ENCODE assay signal across 8 cellular contexts in the genomic region with DNA sequence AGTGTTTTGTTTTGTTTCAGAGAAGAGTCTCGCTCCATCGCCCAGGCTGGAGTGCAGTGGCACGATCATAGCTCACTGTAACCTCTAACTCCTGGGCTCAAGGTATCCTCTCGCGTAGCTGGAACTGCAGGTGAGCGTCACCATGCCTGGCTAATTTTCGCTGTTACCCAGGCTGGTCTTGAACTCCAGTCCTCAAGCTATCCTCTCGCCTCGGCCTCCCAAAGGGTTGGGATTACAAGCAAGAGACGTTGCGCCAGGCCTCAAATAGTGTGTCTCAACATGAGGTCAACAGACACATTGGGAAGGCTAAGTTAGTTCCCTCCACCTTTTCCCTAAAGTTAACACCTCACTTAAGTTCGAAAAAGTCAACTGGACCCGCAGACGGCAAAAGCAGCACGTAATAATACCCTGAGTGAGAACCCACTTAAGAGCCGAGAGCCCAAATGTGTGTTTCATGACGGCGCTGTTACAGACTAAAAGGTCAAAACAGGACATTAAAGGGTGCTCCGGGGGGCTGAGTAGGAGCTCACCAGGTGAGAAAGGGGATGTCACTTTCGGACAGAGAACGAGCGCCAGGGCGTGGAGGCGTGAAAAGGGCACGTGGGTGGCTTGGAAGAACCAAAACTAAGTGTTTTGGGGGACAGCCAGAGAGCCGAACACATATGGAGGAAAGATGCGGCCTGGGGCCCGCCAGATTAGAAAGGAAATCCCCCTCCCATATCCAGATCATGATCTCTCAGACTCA. TPM values are rescaled to one million over a fixed set of nuclear protein-coding genes. Genes with fewer than 3 reads are reported as not detected.
A peak's percentile ranks its signal among the peaks of the same experiment; 100 is the strongest.
DNase-seq lines count a peak whose midpoint lies in the region; ATAC-seq, FAIRE-seq and TF ChIP-seq lines count a peak whose summit lies in the region.

No MANE protein-coding gene starts in this region.

- H3K27me3 ChIP-seq in CD8-positive, alpha-beta T cell (ENCODE audit: insufficient read depth, low read length), result no peaks in the 10 kb centered on the region
- H3K27me3 ChIP-seq in esophagus squamous epithelium (no peaks in the 10 kb centered on the region), osteoblast (ENCODE audit: insufficient read depth, low read length) (no peaks in the 10 kb centered on the region)

- H3K36me3 Mint-ChIP-seq in CD8-positive, alpha-beta T cell, result peaks cover 36% of the 10 kb centered on the region
- H3K36me3 Mint-ChIP-seq in T-helper 17 cell (ENCODE audit: low read depth), result peaks cover 7% of the 10 kb centered on the region

- POLR2A ChIA-PET in CD8-positive, alpha-beta T cell (lab: Charles Lee), result interaction anchor here (0.6 to 1.8 kb wide), 6 partner anchors 11 to 118 kb away, joined by 3 to 5 read pairs (median 3); no protein-coding TSS in a partner anchor

- 20 to 33% methylated on average over 20 to 22 of the region's 28 CpGs for WGBS in esophagus squamous epithelium, 2 donors

- no peak for TF ChIP-seq CTCF in CD8-positive, alpha-beta T cell (IDR thresholded peaks at IDR 0.05)
- TF ChIP-seq CTCF in esophagus squamous epithelium (IDR thresholded peaks at IDR 0.05) (no peak), osteoblast (IDR thresholded peaks at IDR 0.05; ENCODE audit: extremely low read depth, low read depth, low read length) (no peak)

- peak overlapping the region; percentile 98 for H3K4me3 Mint-ChIP-seq in CD8-positive, alpha-beta T cell
- H3K4me3 Mint-ChIP-seq in T-helper 17 cell, result peak overlapping the region; percentile 92

- peak overlapping the region; percentile 98 for H3K27ac Mint-ChIP-seq in CD8-positive, alpha-beta T cell
- H3K27ac Mint-ChIP-seq in T-helper 17 cell, result peak overlapping the region; percentile 98

- DNase-seq in CD8-positive, alpha-beta T cell, result peak in 1 of 7 experiments; percentile 66
- DNase-seq in GM19239 (ENCODE audit: insufficient read length, low spot score) (peak; percentile 42), T-helper 17 cell (no peak), esophagus squamous epithelium (lab: John Stamatoyannopoulos, UW) (no peak), osteoblast (ENCODE audit: insufficient read length, low spot score, missing footprints) (no peak), GF-D8 (lab: John Stamatoyannopoulos, UW) (no peak), 8988T (no peak)

- peak overlapping the region; percentile 87 for H3K4me2 ChIP-seq in osteoblast (ENCODE audit: insufficient read depth, low read length)

- peak; percentile 54 for ATAC-seq in CD8-positive, alpha-beta T cell
- peak; percentile 50 for ATAC-seq in HG03280 (IDR thresholded peaks at IDR 0.05; ENCODE audit: unreplicated experiment)
- ATAC-seq in T-helper 17 cell, result peak; percentile 58

- H2AFZ ChIP-seq in osteoblast (ENCODE audit: low read length), result peak overlapping the region; percentile 97

- peaks cover 99% of the 10 kb centered on the region for H3K79me2 ChIP-seq in osteoblast (ENCODE audit: insufficient read depth, low read length)

- H3K27ac ChIP-seq in CD8-positive, alpha-beta T cell (ENCODE audit: low read depth, low read length), result peak overlapping the region; percentile 92
- H3K27ac ChIP-seq in esophagus squamous epithelium (peak overlapping the region; percentile 93 to 99 (median 98)), osteoblast (ENCODE audit: low read depth, low read length) (peak overlapping the region; percentile 95)

- H3K4me3 ChIP-seq in CD8-positive, alpha-beta T cell (ENCODE audit: low read depth, low read length), result peak overlapping the region; percentile 94
- H3K4me3 ChIP-seq in esophagus squamous epithelium (peak overlapping the region; percentile 76 to 96 (median 92)), osteoblast (ENCODE audit: insufficient read depth, low read length) (peak overlapping the region; percentile 93)

- H3K36me3 ChIP-seq in CD8-positive, alpha-beta T cell (ENCODE audit: insufficient read depth, low read length), result no peaks in the 10 kb centered on the region
- H3K36me3 ChIP-seq in esophagus squamous epithelium (peaks cover 0 to 13% (median 0%) of the 10 kb centered on the region in 3 donors), osteoblast (ENCODE audit: insufficient read depth, low read length) (peaks cover 13% of the 10 kb centered on the region)

- H3K4me1 ChIP-seq in CD8-positive, alpha-beta T cell (ENCODE audit: insufficient read depth, low read length), result peaks cover 50% of the 10 kb centered on the region
- peaks cover 21 to 61% (median 39%) of the 10 kb centered on the region in 3 donors for H3K4me1 ChIP-seq in esophagus squamous epithelium
- H3K4me1 ChIP-seq in osteoblast (ENCODE audit: insufficient read depth, low read length), result peaks cover 22% of the 10 kb centered on the region

- intact Hi-C loops in CD8-positive, alpha-beta T cell (cut with DNase I, micrococcal nuclease), result loop anchor here (1.0 to 10.0 kb wide), 8 partner anchors 25 to 935 kb away; a partner anchor contains a TSS
- intact Hi-C loops in esophagus squamous epithelium (cut with DNase I), result no loop called here

- CTCF ChIA-PET in CD8-positive, alpha-beta T cell (lab: Charles Lee), result interaction anchor here (1.7 kb wide), 1 partner anchor 25 kb away, joined by 6 read pairs; no protein-coding TSS in a partner anchor

- TF ChIP-seq POLR2A in esophagus squamous epithelium (IDR thresholded peaks at IDR 0.05), result no peak

- no peaks in the 10 kb centered on the region for H3K9me3 ChIP-seq in CD8-positive, alpha-beta T cell (ENCODE audit: low read length)
- H3K9me3 ChIP-seq in T-helper 17 cell (ENCODE audit: control insufficient read depth, low read length, poor library complexity, severe bottlenecking) (no peaks in the 10 kb centered on the region), esophagus squamous epithelium (no peaks in the 10 kb centered on the region), osteoblast (ENCODE audit: low read depth, low read length) (no peaks in the 10 kb centered on the region)

- H3K9me3 Mint-ChIP-seq in CD8-positive, alpha-beta T cell, result no peaks in the 10 kb centered on the region

- peaks cover 76% of the 10 kb centered on the region for H3K4me1 Mint-ChIP-seq in CD8-positive, alpha-beta T cell (ENCODE audit: low read depth)
- H3K4me1 Mint-ChIP-seq in T-helper 17 cell, result peaks cover 58% of the 10 kb centered on the region

- peaks cover 7% of the 10 kb centered on the region for H4K20me1 ChIP-seq in osteoblast (ENCODE audit: insufficient read depth, low read length)

- FAIRE-seq in GM19239 (lab: Jason Lieb, UNC), result no peak

- no peaks in the 10 kb centered on the region for H3K27me3 Mint-ChIP-seq in CD8-positive, alpha-beta T cell (ENCODE audit: low read depth)
- no peaks in the 10 kb centered on the region for H3K27me3 Mint-ChIP-seq in T-helper 17 cell

RNA-seq across cellular contexts. Expression of a gene that starts 0.5 kb away (rescaled TPM):
- 10 to 100 TPM; 12.6 to 15.7 TPM for total RNA-seq in CD8-positive, alpha-beta T cell
- 10 to 100 TPM; 15.5 to 16.0 TPM for total RNA-seq in T-helper 17 cell
- total RNA-seq in esophagus squamous epithelium, result 10 to 100 TPM in 3 of 4 donors, 1 to 10 TPM in 1; 5.1 to 14.7 (median 10.5) TPM
- total RNA-seq in osteoblast, result 14.4 and 14.8 TPM in 2 replicates

RNA-seq across cellular contexts. Expression of a gene that starts 0.8 kb away (rescaled TPM):
- 10 to 100 TPM; 73.3 to 79.4 TPM for total RNA-seq in CD8-positive, alpha-beta T cell
- 10 to 100 TPM; 47.7 to 51.2 TPM for total RNA-seq in T-helper 17 cell
- 10 to 100 TPM; 15.2 to 25.9 (median 23.6) TPM for total RNA-seq in esophagus squamous epithelium
- 21.5 and 29.3 TPM in 2 replicates for total RNA-seq in osteoblast
